Comparison of ENCODE assay signal across 8 cellular contexts in the genomic region with DNA sequence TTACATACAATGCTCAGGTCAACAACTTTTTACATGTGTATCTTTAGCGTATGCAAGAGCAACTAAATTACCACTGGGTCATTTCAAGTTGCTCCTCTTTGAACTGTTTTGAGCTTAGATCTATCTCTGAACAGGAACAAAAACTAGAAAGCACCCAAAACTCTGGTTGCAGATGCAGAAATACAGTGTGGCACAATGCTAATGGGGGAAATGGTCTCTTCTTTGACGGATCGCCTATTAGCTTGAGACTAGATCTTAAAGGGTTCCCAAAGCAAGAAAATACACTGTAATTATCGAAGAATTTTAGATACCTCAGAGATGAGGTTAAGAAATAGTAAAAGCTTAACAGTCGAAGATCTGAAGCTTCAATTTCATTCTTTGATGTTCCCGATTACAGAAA. TPM values are rescaled to one million over a fixed set of nuclear protein-coding genes. Genes with fewer than 3 reads are reported as not detected.
DNase-seq lines count a peak whose midpoint lies in the region; ATAC-seq and TF ChIP-seq lines count a peak whose summit lies in the region.

No MANE protein-coding gene starts in this region.

- TSS peak; percentile 72 for BruUV-seq in OCI-LY7 (replicated peaks; lab: Mats Ljungman, UMichigan)

- H3K4me2 ChIP-seq in OCI-LY7 (ENCODE audit: low read length) (peak overlapping the region; percentile 86), neural progenitor cell (peak overlapping the region; percentile 88)

- TF ChIP-seq CTCF in OCI-LY7 (conservative IDR thresholded peaks at IDR 0.05; ENCODE audit: low read length) (no peak), neural progenitor cell (IDR thresholded peaks at IDR 0.05) (no peak)

- H3K36me3 Mint-ChIP-seq in activated T-cell treated with anti-CD3 and anti-CD28 coated beads, Interleukin-2, amount 50 U/mL, for 4 hours (ENCODE audit: insufficient read depth) = peaks cover 5% of the 10 kb centered on the region
- H3K36me3 Mint-ChIP-seq in neural progenitor cell = no peaks in the 10 kb centered on the region

- no peaks in the 10 kb centered on the region for H3K27me3 Mint-ChIP-seq in activated T-cell treated with anti-CD3 and anti-CD28 coated beads, Interleukin-2, amount 50 U/mL, for 4 hours (ENCODE audit: low read depth)
- H3K27me3 Mint-ChIP-seq in neural progenitor cell (ENCODE audit: insufficient read depth, low read depth) = peaks cover 8% of the 10 kb centered on the region

- H3K79me2 ChIP-seq in OCI-LY7 (ENCODE audit: insufficient read depth, low read depth, low read length) (peaks cover 57% of the 10 kb centered on the region), neural progenitor cell (ENCODE audit: low read depth) (peaks cover 55% of the 10 kb centered on the region)

- ATAC-seq in activated T-cell treated with anti-CD3 and anti-CD28 coated beads, Interleukin-2, amount 50 U/mL, for 4 hours = no peak
- no peak for ATAC-seq in HG03045 (IDR thresholded peaks at IDR 0.05; ENCODE audit: unreplicated experiment)

- peaks cover 11% of the 10 kb centered on the region; the same call in 1 of the 2 replicates for H3K36me3 ChIP-seq in OCI-LY7 (ENCODE audit: insufficient read depth, low read length)
- no peaks in the 10 kb centered on the region for H3K36me3 ChIP-seq in endocrine pancreas (ENCODE audit: control insufficient read depth, insufficient read depth, low read length)
- no peaks in the 10 kb centered on the region for H3K36me3 ChIP-seq in neural progenitor cell

- peaks cover 72% of the 10 kb centered on the region for H3K4me1 Mint-ChIP-seq in activated T-cell treated with anti-CD3 and anti-CD28 coated beads, Interleukin-2, amount 50 U/mL, for 4 hours (ENCODE audit: low read depth)
- H3K4me1 Mint-ChIP-seq in neural progenitor cell = peaks cover 37% of the 10 kb centered on the region

- no peak for DNase-seq in activated T-cell treated with anti-CD3 and anti-CD28 coated beads, Interleukin-2, amount 50 U/mL, for 4 hours
- DNase-seq in activated T-cell treated with anti-CD3 and anti-CD28 coated beads for 4 hours (no peak), OCI-LY7 (ENCODE audit: low spot score) (peak; percentile 75), neural progenitor cell (ENCODE audit: low spot score) (no peak), NCI-H187 treated with DMSO at 0.1 percent for 48 hours (lab: John Stamatoyannopoulos, UW) (no peak), NCI-H1694 treated with DMSO at 0.1 percent for 48 hours (lab: John Stamatoyannopoulos, UW) (no peak)

- H2AFZ ChIP-seq in OCI-LY7 (ENCODE audit: low read length) (no peak overlapping the region; the same call in 1 of the 2 replicates), neural progenitor cell (replicated peaks) (peak overlapping the region; percentile 91)

- H4K20me1 ChIP-seq in OCI-LY7 (ENCODE audit: insufficient read depth, low read length) (peaks cover 13% of the 10 kb centered on the region; the same call in 1 of the 2 replicates), neural progenitor cell (ENCODE audit: low read depth) (peaks cover 30% of the 10 kb centered on the region)

- POLR2A ChIA-PET in OCI-LY7 (lab: Charles Lee) = interaction anchor here (0.5 to 4.3 kb wide), 14 partner anchors 9 to 1403 kb away, joined by 3 to 28 read pairs (median 4); a partner anchor contains a TSS

- no peaks in the 10 kb centered on the region for H3K27me3 ChIP-seq in endocrine pancreas (ENCODE audit: control insufficient read depth, insufficient read depth, low read length)
- H3K27me3 ChIP-seq in neural progenitor cell = peaks cover 23% of the 10 kb centered on the region

- CTCF ChIA-PET in OCI-LY7 (lab: Charles Lee; ENCODE audit: unreplicated experiment) = interaction anchor here (1.2 kb wide), 1 partner anchor 271 kb away, joined by 8 read pairs; a partner anchor contains a TSS

- H3K4me1 ChIP-seq in OCI-LY7 (ENCODE audit: insufficient read depth, low read length, poor library complexity, severe bottlenecking) = peaks cover 65% of the 10 kb centered on the region
- peaks cover 7% of the 10 kb centered on the region for H3K4me1 ChIP-seq in endocrine pancreas (ENCODE audit: control insufficient read depth, insufficient read depth, low read length)
- H3K4me1 ChIP-seq in neural progenitor cell = peaks cover 12% of the 10 kb centered on the region

- H3K9me3 ChIP-seq in OCI-LY7 (ENCODE audit: low read length) (no peaks in the 10 kb centered on the region), endocrine pancreas (ENCODE audit: control insufficient read depth, low read length) (no peaks in the 10 kb centered on the region), neural progenitor cell (ENCODE audit: low read depth) (no peaks in the 10 kb centered on the region)

- H3K9ac ChIP-seq in endocrine pancreas (ENCODE audit: control insufficient read depth, insufficient read depth, low read length) (peak overlapping the region; percentile 95), neural progenitor cell (peak overlapping the region; percentile 77)

- H3K27ac ChIP-seq in OCI-LY7 (ENCODE audit: low read depth, low read length, poor library complexity, severe bottlenecking) = peak overlapping the region; percentile 89
- no peak overlapping the region for H3K27ac ChIP-seq in neural progenitor cell

- H3F3A ChIP-seq in neural progenitor cell (ENCODE audit: low read depth) = no peaks in the 10 kb centered on the region

- H3K4me3 ChIP-seq in OCI-LY7 (ENCODE audit: low read depth, low read length, poor library complexity, severe bottlenecking) (peak overlapping the region; percentile 89), endocrine pancreas (ENCODE audit: control insufficient read depth, insufficient read depth, low read length) (peak overlapping the region; percentile 98), neural progenitor cell (peak overlapping the region; percentile 88)

- peak overlapping the region; percentile 85 for H3K4me3 Mint-ChIP-seq in activated T-cell treated with anti-CD3 and anti-CD28 coated beads, Interleukin-2, amount 50 U/mL, for 4 hours
- peak overlapping the region; percentile 89 for H3K4me3 Mint-ChIP-seq in neural progenitor cell

- H3K27ac Mint-ChIP-seq in neural progenitor cell = peak overlapping the region; percentile 36

- no peaks in the 10 kb centered on the region for H3K9me2 ChIP-seq in OCI-LY7 (ENCODE audit: insufficient read depth, low read length)

- no peaks in the 10 kb centered on the region for H3K9me3 Mint-ChIP-seq in activated T-cell treated with anti-CD3 and anti-CD28 coated beads, Interleukin-2, amount 50 U/mL, for 4 hours
- H3K9me3 Mint-ChIP-seq in neural progenitor cell = no peaks in the 10 kb centered on the region

- intact Hi-C loops in OCI-LY7 (cut with micrococcal nuclease; ENCODE audit: unreplicated experiment) = loop anchor here (1.0 to 5.0 kb wide), 2 partner anchors 102 to 365 kb away; a partner anchor contains a TSS

RNA-seq across cellular contexts. Expression of a gene that starts 0.9 kb away (rescaled TPM):
- 10 to 100 TPM; 73.2 to 91.7 (median 77.6) TPM for total RNA-seq in activated T-cell treated with anti-CD3 and anti-CD28 coated beads, Interleukin-2, amount 50 U/mL, for 4 hours
- 239 and 294 TPM in 2 replicates for total RNA-seq in OCI-LY7 (2014; rRNA removed; shearing (Covaris generic))
- total RNA-seq in OCI-LY7 (2022) = 86.5 and 91.9 TPM in 2 replicates
- total RNA-seq in neural progenitor cell (ENCODE audit: low replicate concordance) = 59.2 and 63.8 TPM in 2 replicates

RNA-seq across cellular contexts. Expression of a gene that starts 41.5 kb away (rescaled TPM):
- not detected for total RNA-seq in activated T-cell treated with anti-CD3 and anti-CD28 coated beads, Interleukin-2, amount 50 U/mL, for 4 hours
- total RNA-seq in OCI-LY7 (2014; rRNA removed; shearing (Covaris generic)) = not detected in 2 replicates
- total RNA-seq in OCI-LY7 (2022) (not detected in 2 replicates), neural progenitor cell (ENCODE audit: low replicate concordance) (not detected in 2 replicates)
